Comparison of ENCODE assay signal across 1 cellular context in genomic region chr1:11714831-11715574, GRCh38.
TF ChIP-seq lines count a peak whose summit lies in the region.

No MANE protein-coding gene starts in this region.

TF ChIP-seq in K562, 482 proteins besides CTCF, POLR2A, EP300 and RAD21:
- no peak for TF ChIP-seq STAT5A (IDR thresholded peaks at IDR 0.05; ENCODE audit: borderline replicate concordance, low read length)
- TF ChIP-seq PKNOX1 (IDR thresholded peaks at IDR 0.05) = peak; percentile 40; the same call in 1 of the 2 replicates
- no peak for TF ChIP-seq ZSCAN32 (CRISPR knock-in tag; IDR thresholded peaks at IDR 0.05)
- no peak for TF ChIP-seq NCOR1 (IDR thresholded peaks at IDR 0.05)
- TF ChIP-seq ZNF146 (CRISPR knock-in tag; IDR thresholded peaks at IDR 0.05; ENCODE audit: unreplicated experiment) = no peak
- peak; percentile 38 to 50; a peak in 1 of 4 replicates for TF ChIP-seq KDM1A (IDR thresholded peaks at IDR 0.05)
- TF ChIP-seq ZNF23 (CRISPR knock-in tag; IDR thresholded peaks at IDR 0.05) = no peak
- no peak for TF ChIP-seq ESRRB (CRISPR knock-in tag; IDR thresholded peaks at IDR 0.05; ENCODE audit: borderline replicate concordance)
- TF ChIP-seq YY1 (IDR thresholded peaks at IDR 0.05; ENCODE audit: borderline replicate concordance in 1 of 3, control insufficient read depth in 1 of 3, extremely low read depth in 1 of 3, insufficient read depth in 3 of 3, insufficient read length in 1 of 3, insufficient replicate concordance in 2 of 3, low read depth in 1 of 3, low read length in 2 of 3) = no peak
- no peak for TF ChIP-seq ZNF277 (CRISPR knock-in tag; IDR thresholded peaks at IDR 0.05; ENCODE audit: borderline replicate concordance)
- no peak for TF ChIP-seq ATF6 (CRISPR knock-in tag; IDR thresholded peaks at IDR 0.05)
- TF ChIP-seq TAF15 (IDR thresholded peaks at IDR 0.05; ENCODE audit: low read depth, low read length) = no peak
- no peak for TF ChIP-seq PBX2 (CRISPR knock-in tag; IDR thresholded peaks at IDR 0.05; ENCODE audit: low read depth)
- TF ChIP-seq PBX2 (tag; conservative IDR thresholded peaks at IDR 0.05; ENCODE audit: low read depth) = peak; percentile 56
- no peak for TF ChIP-seq TFAP4 (CRISPR knock-in tag; IDR thresholded peaks at IDR 0.05; ENCODE audit: borderline replicate concordance)
- TF ChIP-seq MCM5 (IDR thresholded peaks at IDR 0.05; ENCODE audit: low read depth) = no peak
- no peak for TF ChIP-seq ZNF512 (tag; IDR thresholded peaks at IDR 0.05)
- no peak for TF ChIP-seq ZNF668 (CRISPR knock-in tag; IDR thresholded peaks at IDR 0.05)
- TF ChIP-seq MEIS2 (IDR thresholded peaks at IDR 0.05; ENCODE audit: partially characterized antibody) = peak; percentile 68
- 0 out of 2 replicates have a peak, but pooled peaks have one; percentile 19 for TF ChIP-seq MAX (CRISPR knock-in tag; IDR thresholded peaks at IDR 0.05)
- no peak for TF ChIP-seq L3MBTL2 (IDR thresholded peaks at IDR 0.05)
- TF ChIP-seq ARID2 (IDR thresholded peaks at IDR 0.05) = no peak
- TF ChIP-seq MYBL2 (IDR thresholded peaks at IDR 0.05; ENCODE audit: low read depth) = no peak
- TF ChIP-seq MYBL2 (CRISPR knock-in tag; IDR thresholded peaks at IDR 0.05; ENCODE audit: borderline replicate concordance) = no peak
